Comparison of ENCODE assay signal across 9 cellular contexts in the genomic region with DNA sequence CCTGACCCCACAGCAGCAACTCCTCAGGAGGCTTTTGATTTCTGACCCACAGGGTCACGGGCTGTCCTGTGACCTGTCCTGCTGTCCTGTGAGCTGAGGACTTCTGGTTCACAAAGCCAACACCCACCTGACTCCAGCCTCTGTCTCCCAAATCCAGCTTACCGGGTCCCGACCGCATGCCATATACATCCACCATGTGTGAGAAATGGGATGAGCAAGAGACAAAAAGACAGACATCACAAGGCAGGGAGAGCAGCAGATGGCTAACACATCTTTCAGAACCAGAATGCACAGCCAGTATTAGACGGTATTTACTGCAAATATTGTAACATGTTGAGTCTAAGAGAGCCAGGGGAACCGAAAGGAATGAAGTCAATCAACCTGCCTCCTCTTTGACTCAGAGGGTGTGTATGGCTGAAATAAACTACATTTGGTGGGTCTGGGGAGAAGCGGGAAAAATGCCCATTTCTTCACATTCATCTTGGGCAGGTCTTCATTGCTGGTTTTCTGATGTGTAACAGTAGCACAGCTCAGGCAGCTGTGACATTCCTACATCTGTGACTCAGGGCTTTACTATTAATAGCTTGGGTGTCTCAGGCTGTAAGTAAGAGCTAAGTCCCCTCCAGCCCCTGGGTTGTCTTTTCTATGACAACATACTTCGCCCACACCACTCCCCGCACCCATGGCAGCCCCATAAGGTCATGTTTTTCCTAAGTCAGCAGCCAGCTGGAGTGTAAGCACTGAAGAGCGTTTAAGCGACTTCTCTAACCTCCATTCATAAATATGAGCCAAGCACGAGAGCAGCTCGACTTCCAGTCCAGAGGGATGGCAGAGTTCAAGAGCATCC. TPM values are rescaled to one million over a fixed set of nuclear protein-coding genes. Genes with fewer than 3 reads are reported as not detected.
DNase-seq lines count a peak whose midpoint lies in the region; ATAC-seq and TF ChIP-seq lines count a peak whose summit lies in the region.
"Had no signal": no experiment of that assay in that cellular context is flagged by ENCODE, and none has a peak within 500 bp of the region (broad histone marks: within the 10 kb centered on the region; RNA-seq: fewer than 3 reads in every experiment).

No MANE protein-coding gene starts in this region.

- no peaks in the 10 kb centered on the region for H3K36me3 ChIP-seq in A673 (ENCODE audit: insufficient read depth, low read length, poor library complexity, severe bottlenecking)

- no peaks in the 10 kb centered on the region for H3K36me3 Mint-ChIP-seq in glutamatergic neuron (ENCODE audit: unreplicated experiment)
- H3K36me3 Mint-ChIP-seq: activated naive CD8-positive, alpha-beta T cell treated with anti-CD3 and anti-CD28 coated beads, Interleukin-2, amount 10 ng/mL, durations not matched to agents 7 days and 5 days had no signal

- H3K4me3 Mint-ChIP-seq in glutamatergic neuron (ENCODE audit: unreplicated experiment), result peak overlapping the region; percentile 2

- H3K27ac ChIP-seq in A673 (ENCODE audit: low read depth, low read length, poor library complexity, severe bottlenecking), result no peak overlapping the region

- POLR2A ChIA-PET in A673 (lab: Charles Lee; ENCODE audit: low non-redundant PET), result no interaction called here

- peak overlapping the region; percentile 53 for H3K27ac Mint-ChIP-seq in glutamatergic neuron (ENCODE audit: unreplicated experiment)
- H3K27ac Mint-ChIP-seq: activated naive CD8-positive, alpha-beta T cell treated with anti-CD3 and anti-CD28 coated beads, Interleukin-2, amount 10 ng/mL, durations not matched to agents 7 days and 5 days had no signal

- no peak for TF ChIP-seq CTCF in A673 (conservative IDR thresholded peaks at IDR 0.05; ENCODE audit: low read depth, low read length)
- TF ChIP-seq CTCF in glutamatergic neuron (IDR thresholded peaks at IDR 0.05; ENCODE audit: partially characterized antibody, unreplicated experiment), result no peak

- no peaks in the 10 kb centered on the region for H3K9me3 ChIP-seq in A673 (ENCODE audit: low read depth, low read length, poor library complexity, severe bottlenecking)

- intact Hi-C loops in A673 (cut with micrococcal nuclease; ENCODE audit: unreplicated experiment) (no loop called here), posterior cingulate gyrus (cut with DNase I) (no loop called here)

- peaks cover 2% of the 10 kb centered on the region for H3K27me3 Mint-ChIP-seq in glutamatergic neuron (ENCODE audit: unreplicated experiment)

- peak overlapping the region; percentile 51 for H3K4me3 ChIP-seq in A673 (ENCODE audit: low read depth, low read length, poor library complexity, severe bottlenecking)

- no peaks in the 10 kb centered on the region for H3K9me3 Mint-ChIP-seq in glutamatergic neuron (ENCODE audit: unreplicated experiment)
- H3K9me3 Mint-ChIP-seq: activated naive CD8-positive, alpha-beta T cell treated with anti-CD3 and anti-CD28 coated beads, Interleukin-2, amount 10 ng/mL, durations not matched to agents 7 days and 5 days had no signal

- H3K4me1 ChIP-seq in A673 (ENCODE audit: insufficient read depth, low read length, poor library complexity, severe bottlenecking), result peaks cover 14% of the 10 kb centered on the region

- CTCF ChIA-PET in A673 (lab: Charles Lee), result interaction anchor here (0.5 to 0.6 kb wide), 3 partner anchors 16 to 246 kb away, joined by 6 to 7 read pairs (median 7); no protein-coding TSS in a partner anchor

- H3K4me1 Mint-ChIP-seq in glutamatergic neuron (ENCODE audit: low read depth, unreplicated experiment), result peaks cover 25% of the 10 kb centered on the region

- DNase-seq in A673 (ENCODE audit: low spot score) (peak; percentile 70), T1000 (lab: John Stamatoyannopoulos, UW) (peak; percentile 64), glutamatergic neuron (peak; percentile 22), renal cortical epithelial cell (ENCODE audit: low read depth) (peak; percentile 99), OCI-M2 (lab: John Stamatoyannopoulos, UW; ENCODE audit: unreplicated experiment) (no peak), posterior cingulate gyrus (no peak)
- DNase-seq: activated naive CD8-positive, alpha-beta T cell treated with anti-CD3 and anti-CD28 coated beads, Interleukin-2, amount 10 ng/mL, durations not matched to agents 7 days and 5 days had no signal

- no TSS peak for BruUV-seq in A673 (replicated peaks; lab: Mats Ljungman, UMichigan)

- ATAC-seq in GM21619 (IDR thresholded peaks at IDR 0.05; ENCODE audit: unreplicated experiment) (peak; percentile 37), GM21576 (IDR thresholded peaks at IDR 0.05; ENCODE audit: unreplicated experiment) (no peak)

- peaks cover 14% of the 10 kb centered on the region for H3K27me3 ChIP-seq in A673 (replicated peaks; ENCODE audit: insufficient read depth, low read depth, low read length, poor library complexity)

RNA-seq across cellular contexts. Expression of gene ABLIM1, which starts 25.0 kb away (rescaled TPM):
- total RNA-seq in A673 (2021) (34.0 and 38.3 TPM in 2 replicates), glutamatergic neuron (ENCODE audit: unreplicated experiment) (25.7 TPM), renal cortical epithelial cell (31.1 and 77.4 TPM in 2 replicates)

Comparison
In these comparisons a context has a peak if more than half of its experiments do, and no peak if none do; other contexts are left out.
1. DNase-seq: peak in A673 (single experiment), T1000 (single experiment), glutamatergic neuron (single experiment) and renal cortical epithelial cell (single experiment); none in OCI-M2 (single experiment) and posterior cingulate gyrus (0 of 10).